In genomic region chr19:13151605-13152355, GRCh38 we compare ENCODE assay signal across 1 cellular context.
TF ChIP-seq lines count a peak whose summit lies in the region.

No MANE protein-coding gene starts in this region.

TF ChIP-seq in HepG2, 621 proteins besides CTCF, POLR2A, EP300 and RAD21 (continued from another document and continues in another):
- TF ChIP-seq CREB1 (IDR thresholded peaks at IDR 0.05), result peak; percentile 82
- TF ChIP-seq CREB1 (CRISPR knock-in tag; IDR thresholded peaks at IDR 0.05), result peak; percentile 83; the same call in 1 of the 2 replicates
- peak; percentile 52; the same call in 1 of the 2 replicates for TF ChIP-seq NCOA2 (CRISPR knock-in tag; IDR thresholded peaks at IDR 0.05)
- TF ChIP-seq XRCC5 (optimal IDR thresholded peaks at IDR 0.05; ENCODE audit: low read length), result no peak
- no peak; the same call in 1 of the 2 replicates for TF ChIP-seq BCL3 (CRISPR knock-in tag; IDR thresholded peaks at IDR 0.05)
- TF ChIP-seq ZNF34 (CRISPR knock-in tag; IDR thresholded peaks at IDR 0.05; ENCODE audit: borderline replicate concordance), result peak; percentile 79; the same call in 1 of the 2 replicates
- TF ChIP-seq ZNF580 (CRISPR knock-in tag; IDR thresholded peaks at IDR 0.05; ENCODE audit: borderline replicate concordance, low read depth), result no peak
- no peak for TF ChIP-seq SYNCRIP (IDR thresholded peaks at IDR 0.05; ENCODE audit: insufficient read depth, low read depth, low read length)
- no peak for TF ChIP-seq KLF11 (CRISPR knock-in tag; IDR thresholded peaks at IDR 0.05)
- peak; percentile 21; the same call in 1 of the 2 replicates for TF ChIP-seq KDM5A (IDR thresholded peaks at IDR 0.05; ENCODE audit: borderline replicate concordance, low read length)
- TF ChIP-seq MYC (CRISPR knock-in tag; IDR thresholded peaks at IDR 0.05; ENCODE audit: borderline replicate concordance), result peak; percentile 93
- TF ChIP-seq ELF4 (CRISPR knock-in tag; IDR thresholded peaks at IDR 0.05; ENCODE audit: borderline replicate concordance), result no peak
- TF ChIP-seq, protein P1, sequence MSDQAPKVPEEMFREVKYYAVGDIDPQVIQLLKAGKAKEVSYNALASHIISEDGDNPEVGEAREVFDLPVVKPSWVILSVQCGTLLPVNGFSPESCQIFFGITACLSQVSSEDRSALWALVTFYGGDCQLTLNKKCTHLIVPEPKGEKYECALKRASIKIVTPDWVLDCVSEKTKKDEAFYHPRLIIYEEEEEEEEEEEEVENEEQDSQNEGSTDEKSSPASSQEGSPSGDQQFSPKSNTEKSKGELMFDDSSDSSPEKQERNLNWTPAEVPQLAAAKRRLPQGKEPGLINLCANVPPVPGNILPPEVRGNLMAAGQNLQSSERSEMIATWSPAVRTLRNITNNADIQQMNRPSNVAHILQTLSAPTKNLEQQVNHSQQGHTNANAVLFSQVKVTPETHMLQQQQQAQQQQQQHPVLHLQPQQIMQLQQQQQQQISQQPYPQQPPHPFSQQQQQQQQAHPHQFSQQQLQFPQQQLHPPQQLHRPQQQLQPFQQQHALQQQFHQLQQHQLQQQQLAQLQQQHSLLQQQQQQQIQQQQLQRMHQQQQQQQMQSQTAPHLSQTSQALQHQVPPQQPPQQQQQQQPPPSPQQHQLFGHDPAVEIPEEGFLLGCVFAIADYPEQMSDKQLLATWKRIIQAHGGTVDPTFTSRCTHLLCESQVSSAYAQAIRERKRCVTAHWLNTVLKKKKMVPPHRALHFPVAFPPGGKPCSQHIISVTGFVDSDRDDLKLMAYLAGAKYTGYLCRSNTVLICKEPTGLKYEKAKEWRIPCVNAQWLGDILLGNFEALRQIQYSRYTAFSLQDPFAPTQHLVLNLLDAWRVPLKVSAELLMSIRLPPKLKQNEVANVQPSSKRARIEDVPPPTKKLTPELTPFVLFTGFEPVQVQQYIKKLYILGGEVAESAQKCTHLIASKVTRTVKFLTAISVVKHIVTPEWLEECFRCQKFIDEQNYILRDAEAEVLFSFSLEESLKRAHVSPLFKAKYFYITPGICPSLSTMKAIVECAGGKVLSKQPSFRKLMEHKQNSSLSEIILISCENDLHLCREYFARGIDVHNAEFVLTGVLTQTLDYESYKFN (CRISPR knock-in tag; conservative IDR thresholded peaks at IDR 0.05), result peak; percentile 58
- no peak for TF ChIP-seq RBM22 (optimal IDR thresholded peaks at IDR 0.05; ENCODE audit: low read length)
- no peak for TF ChIP-seq ZMYM4 (CRISPR knock-in tag; IDR thresholded peaks at IDR 0.05)
- peak; percentile 71; the same call in 1 of the 2 replicates for TF ChIP-seq ETV6 (CRISPR knock-in tag; conservative IDR thresholded peaks at IDR 0.05)
- TF ChIP-seq ZNF766 (CRISPR knock-in tag; IDR thresholded peaks at IDR 0.05; ENCODE audit: borderline replicate concordance), result peak; percentile 86; the same call in 1 of the 2 replicates
- peak; percentile 60; the same call in 1 of the 2 replicates for TF ChIP-seq KLF12 (CRISPR knock-in tag; IDR thresholded peaks at IDR 0.05; ENCODE audit: borderline replicate concordance)
- TF ChIP-seq, protein P2, sequence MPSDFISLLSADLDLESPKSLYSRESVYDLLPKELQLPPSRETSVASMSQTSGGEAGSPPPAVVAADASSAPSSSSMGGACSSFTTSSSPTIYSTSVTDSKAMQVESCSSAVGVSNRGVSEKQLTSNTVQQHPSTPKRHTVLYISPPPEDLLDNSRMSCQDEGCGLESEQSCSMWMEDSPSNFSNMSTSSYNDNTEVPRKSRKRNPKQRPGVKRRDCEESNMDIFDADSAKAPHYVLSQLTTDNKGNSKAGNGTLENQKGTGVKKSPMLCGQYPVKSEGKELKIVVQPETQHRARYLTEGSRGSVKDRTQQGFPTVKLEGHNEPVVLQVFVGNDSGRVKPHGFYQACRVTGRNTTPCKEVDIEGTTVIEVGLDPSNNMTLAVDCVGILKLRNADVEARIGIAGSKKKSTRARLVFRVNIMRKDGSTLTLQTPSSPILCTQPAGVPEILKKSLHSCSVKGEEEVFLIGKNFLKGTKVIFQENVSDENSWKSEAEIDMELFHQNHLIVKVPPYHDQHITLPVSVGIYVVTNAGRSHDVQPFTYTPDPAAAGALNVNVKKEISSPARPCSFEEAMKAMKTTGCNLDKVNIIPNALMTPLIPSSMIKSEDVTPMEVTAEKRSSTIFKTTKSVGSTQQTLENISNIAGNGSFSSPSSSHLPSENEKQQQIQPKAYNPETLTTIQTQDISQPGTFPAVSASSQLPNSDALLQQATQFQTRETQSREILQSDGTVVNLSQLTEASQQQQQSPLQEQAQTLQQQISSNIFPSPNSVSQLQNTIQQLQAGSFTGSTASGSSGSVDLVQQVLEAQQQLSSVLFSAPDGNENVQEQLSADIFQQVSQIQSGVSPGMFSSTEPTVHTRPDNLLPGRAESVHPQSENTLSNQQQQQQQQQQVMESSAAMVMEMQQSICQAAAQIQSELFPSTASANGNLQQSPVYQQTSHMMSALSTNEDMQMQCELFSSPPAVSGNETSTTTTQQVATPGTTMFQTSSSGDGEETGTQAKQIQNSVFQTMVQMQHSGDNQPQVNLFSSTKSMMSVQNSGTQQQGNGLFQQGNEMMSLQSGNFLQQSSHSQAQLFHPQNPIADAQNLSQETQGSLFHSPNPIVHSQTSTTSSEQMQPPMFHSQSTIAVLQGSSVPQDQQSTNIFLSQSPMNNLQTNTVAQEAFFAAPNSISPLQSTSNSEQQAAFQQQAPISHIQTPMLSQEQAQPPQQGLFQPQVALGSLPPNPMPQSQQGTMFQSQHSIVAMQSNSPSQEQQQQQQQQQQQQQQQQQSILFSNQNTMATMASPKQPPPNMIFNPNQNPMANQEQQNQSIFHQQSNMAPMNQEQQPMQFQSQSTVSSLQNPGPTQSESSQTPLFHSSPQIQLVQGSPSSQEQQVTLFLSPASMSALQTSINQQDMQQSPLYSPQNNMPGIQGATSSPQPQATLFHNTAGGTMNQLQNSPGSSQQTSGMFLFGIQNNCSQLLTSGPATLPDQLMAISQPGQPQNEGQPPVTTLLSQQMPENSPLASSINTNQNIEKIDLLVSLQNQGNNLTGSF (CRISPR knock-in tag; IDR thresholded peaks at IDR 0.05), result no peak
- TF ChIP-seq, protein P3, sequence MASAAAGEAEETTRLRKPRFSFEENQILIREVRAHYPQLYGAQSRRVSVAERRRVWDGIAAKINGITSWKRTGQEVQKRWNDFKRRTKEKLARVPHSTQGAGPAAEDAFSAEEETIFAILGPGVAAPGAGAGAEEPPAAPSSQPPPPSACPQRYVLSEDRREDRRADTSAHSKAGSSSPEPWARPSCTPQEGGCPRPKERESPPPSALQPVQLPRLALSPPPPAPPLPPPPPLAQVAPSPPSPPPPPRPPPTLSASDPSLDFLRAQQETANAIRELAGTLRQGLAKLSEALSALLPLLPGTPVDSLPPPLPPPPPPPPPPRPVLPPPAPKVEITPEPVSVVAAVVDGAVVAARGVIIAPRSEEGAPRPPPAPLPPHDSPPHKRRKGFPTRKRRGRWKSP (CRISPR knock-in tag; IDR thresholded peaks at IDR 0.05), result 0 out of 2 replicates have a peak, but pooled peaks have one; percentile 12
- TF ChIP-seq, protein P4, sequence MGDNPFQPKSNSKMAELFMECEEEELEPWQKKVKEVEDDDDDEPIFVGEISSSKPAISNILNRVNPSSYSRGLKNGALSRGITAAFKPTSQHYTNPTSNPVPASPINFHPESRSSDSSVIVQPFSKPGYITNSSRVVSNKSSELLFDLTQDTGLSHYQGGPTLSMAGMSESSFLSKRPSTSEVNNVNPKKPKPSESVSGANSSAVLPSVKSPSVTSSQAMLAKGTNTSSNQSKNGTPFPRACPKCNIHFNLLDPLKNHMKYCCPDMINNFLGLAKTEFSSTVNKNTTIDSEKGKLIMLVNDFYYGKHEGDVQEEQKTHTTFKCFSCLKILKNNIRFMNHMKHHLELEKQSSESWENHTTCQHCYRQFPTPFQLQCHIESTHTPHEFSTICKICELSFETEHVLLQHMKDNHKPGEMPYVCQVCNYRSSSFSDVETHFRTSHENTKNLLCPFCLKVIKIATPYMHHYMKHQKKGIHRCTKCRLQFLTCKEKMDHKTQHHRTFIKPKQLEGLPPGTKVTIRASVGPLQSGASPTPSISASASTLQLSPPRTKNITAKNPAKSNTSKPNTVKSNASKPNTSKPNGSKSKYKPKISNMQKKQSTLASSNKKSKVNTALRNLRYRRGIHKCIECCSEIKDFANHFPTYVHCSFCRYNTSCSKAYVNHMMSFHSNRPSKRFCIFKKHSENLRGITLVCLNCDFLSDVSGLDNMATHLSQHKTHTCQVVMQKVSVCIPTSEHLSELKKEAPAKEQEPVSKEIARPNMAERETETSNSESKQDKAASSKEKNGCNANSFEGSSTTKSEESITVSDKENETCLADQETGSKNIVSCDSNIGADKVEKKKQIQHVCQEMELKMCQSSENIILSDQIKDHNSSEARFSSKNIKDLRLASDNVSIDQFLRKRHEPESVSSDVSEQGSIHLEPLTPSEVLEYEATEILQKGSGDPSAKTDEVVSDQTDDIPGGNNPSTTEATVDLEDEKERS (CRISPR knock-in tag; IDR thresholded peaks at IDR 0.05), result no peak
- TF ChIP-seq DNMT1 (CRISPR knock-in tag; IDR thresholded peaks at IDR 0.05), result no peak
- no peak for TF ChIP-seq ZNF7 (CRISPR knock-in tag; IDR thresholded peaks at IDR 0.05)
- no peak for TF ChIP-seq NCOA1 (CRISPR knock-in tag; IDR thresholded peaks at IDR 0.05)
- TF ChIP-seq NCOR1 (IDR thresholded peaks at IDR 0.05; ENCODE audit: borderline replicate concordance, low read length), result no peak
- TF ChIP-seq BRD4 (CRISPR knock-in tag; IDR thresholded peaks at IDR 0.05), result no peak
- peak; percentile 67; the same call in 1 of the 2 replicates for TF ChIP-seq RFXAP (CRISPR knock-in tag; IDR thresholded peaks at IDR 0.05; ENCODE audit: borderline replicate concordance)
- peak; percentile 69; the same call in 1 of the 2 replicates for TF ChIP-seq SAFB2 (CRISPR knock-in tag; IDR thresholded peaks at IDR 0.05; ENCODE audit: borderline replicate concordance, low read depth)
- TF ChIP-seq ZKSCAN1 (IDR thresholded peaks at IDR 0.05; ENCODE audit: low read length), result no peak
- TF ChIP-seq SNAPC2 (CRISPR knock-in tag; IDR thresholded peaks at IDR 0.05), result no peak
- no peak for TF ChIP-seq TAF15 (IDR thresholded peaks at IDR 0.05; ENCODE audit: low read depth, low read length, poor library complexity, severe bottlenecking)
- TF ChIP-seq NFE2L1 (CRISPR knock-in tag; IDR thresholded peaks at IDR 0.05; ENCODE audit: borderline replicate concordance), result no peak
- no peak; the same call in none of the 2 replicates for TF ChIP-seq HDAC2 (CRISPR knock-in tag; IDR thresholded peaks at IDR 0.05)
- no peak for TF ChIP-seq ZC3H4 (CRISPR knock-in tag; IDR thresholded peaks at IDR 0.05; ENCODE audit: borderline replicate concordance)
- 0 out of 2 replicates have a peak, but pooled peaks have one; percentile 57 for TF ChIP-seq HIVEP1 (CRISPR knock-in tag; IDR thresholded peaks at IDR 0.05)
- no peak for TF ChIP-seq CHD4 (IDR thresholded peaks at IDR 0.05; ENCODE audit: borderline replicate concordance, low read length)
- TF ChIP-seq DR1 (CRISPR knock-in tag; IDR thresholded peaks at IDR 0.05), result no peak; the same call in 1 of the 2 replicates
- TF ChIP-seq TCF7 (IDR thresholded peaks at IDR 0.05; ENCODE audit: low read depth), result no peak
- TF ChIP-seq ZNF841 (CRISPR knock-in tag; IDR thresholded peaks at IDR 0.05; ENCODE audit: borderline replicate concordance), result no peak; the same call in 1 of the 2 replicates
- TF ChIP-seq NFE2L2 (IDR thresholded peaks at IDR 0.05; ENCODE audit: low read length), result no peak
- no peak for TF ChIP-seq ZFP82 (CRISPR knock-in tag; IDR thresholded peaks at IDR 0.05; ENCODE audit: borderline replicate concordance)
- TF ChIP-seq, protein P5, sequence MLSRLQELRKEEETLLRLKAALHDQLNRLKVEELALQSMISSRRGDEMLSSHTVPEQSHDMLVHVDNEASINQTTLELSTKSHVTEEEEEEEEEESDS (CRISPR knock-in tag; IDR thresholded peaks at IDR 0.05; ENCODE audit: borderline replicate concordance), result no peak
- no peak for TF ChIP-seq HNRNPL (IDR thresholded peaks at IDR 0.05; ENCODE audit: low read depth, low read length)
- TF ChIP-seq RFX1 (IDR thresholded peaks at IDR 0.05), result no peak
- TF ChIP-seq YEATS4 (CRISPR knock-in tag; IDR thresholded peaks at IDR 0.05; ENCODE audit: borderline replicate concordance), result peak; percentile 89; the same call in 1 of the 2 replicates
- TF ChIP-seq ZNF383 (CRISPR knock-in tag; IDR thresholded peaks at IDR 0.05; ENCODE audit: borderline replicate concordance), result no peak; the same call in 1 of the 2 replicates
- no peak for TF ChIP-seq PCBP2 (optimal IDR thresholded peaks at IDR 0.05; ENCODE audit: low read depth, low read length, poor library complexity, severe bottlenecking)
- TF ChIP-seq, protein P6, sequence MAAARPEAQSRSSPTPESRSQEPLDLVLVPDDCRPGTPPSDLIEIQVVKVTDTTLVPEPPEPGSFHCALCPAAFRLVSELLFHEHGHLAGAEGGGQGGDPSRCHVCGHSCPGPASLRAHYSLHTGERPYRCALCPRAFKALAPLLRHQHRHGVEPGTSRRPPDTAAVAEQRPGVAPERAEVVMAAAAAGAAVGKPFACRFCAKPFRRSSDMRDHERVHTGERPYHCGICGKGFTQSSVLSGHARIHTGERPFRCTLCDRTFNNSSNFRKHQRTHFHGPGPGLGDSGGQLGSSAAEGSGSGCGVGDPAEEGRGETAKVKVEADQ (CRISPR knock-in tag; IDR thresholded peaks at IDR 0.05; ENCODE audit: borderline replicate concordance), result no peak
- 0 out of 2 replicates have a peak, but pooled peaks have one; percentile 23 for TF ChIP-seq HMG20B (CRISPR knock-in tag; conservative IDR thresholded peaks at IDR 0.05)
- TF ChIP-seq ZNF839 (CRISPR knock-in tag; IDR thresholded peaks at IDR 0.05; ENCODE audit: borderline replicate concordance), result no peak
- TF ChIP-seq, protein P7, sequence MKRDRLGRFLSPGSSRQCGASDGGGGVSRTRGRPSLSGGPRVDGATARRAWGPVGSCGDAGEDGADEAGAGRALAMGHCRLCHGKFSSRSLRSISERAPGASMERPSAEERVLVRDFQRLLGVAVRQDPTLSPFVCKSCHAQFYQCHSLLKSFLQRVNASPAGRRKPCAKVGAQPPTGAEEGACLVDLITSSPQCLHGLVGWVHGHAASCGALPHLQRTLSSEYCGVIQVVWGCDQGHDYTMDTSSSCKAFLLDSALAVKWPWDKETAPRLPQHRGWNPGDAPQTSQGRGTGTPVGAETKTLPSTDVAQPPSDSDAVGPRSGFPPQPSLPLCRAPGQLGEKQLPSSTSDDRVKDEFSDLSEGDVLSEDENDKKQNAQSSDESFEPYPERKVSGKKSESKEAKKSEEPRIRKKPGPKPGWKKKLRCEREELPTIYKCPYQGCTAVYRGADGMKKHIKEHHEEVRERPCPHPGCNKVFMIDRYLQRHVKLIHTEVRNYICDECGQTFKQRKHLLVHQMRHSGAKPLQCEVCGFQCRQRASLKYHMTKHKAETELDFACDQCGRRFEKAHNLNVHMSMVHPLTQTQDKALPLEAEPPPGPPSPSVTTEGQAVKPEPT (CRISPR knock-in tag; IDR thresholded peaks at IDR 0.05; ENCODE audit: low read depth), result no peak; the same call in 1 of the 2 replicates
- TF ChIP-seq HDAC1 (CRISPR knock-in tag; IDR thresholded peaks at IDR 0.05), result no peak; the same call in none of the 2 replicates
